ENCODE assay signal across 8 cellular contexts in genomic region chr5:16616536-16617271, GRCh38. TPM values are rescaled to one million over a fixed set of nuclear protein-coding genes. Genes with fewer than 3 reads are reported as not detected.
DNase-seq lines count a peak whose midpoint lies in the region; TF ChIP-seq lines count a peak whose summit lies in the region.

RETREG1 (minus strand) TSS chr5:16616997; CDS start chr5:16616971, 26 bp downstream.

- no peak within 1 kb of the TSS for H3K27ac ChIP-seq in mesenchymal stem cell (ENCODE audit: low read length, poor library complexity, severe bottlenecking)

- WGBS in mesenchymal stem cell = under 1% methylated on average over 48 of the region's 86 CpGs

- no peak within 1 kb of the TSS for H2BK120ac ChIP-seq in mesenchymal stem cell (ENCODE audit: low read depth, low read length)

- no peak within 1 kb of the TSS for H2BK5ac ChIP-seq in mesenchymal stem cell (ENCODE audit: low read depth, low read length, poor library complexity, severe bottlenecking)

- H3K23ac ChIP-seq in mesenchymal stem cell (ENCODE audit: low read length in 2 of 2) = peak within 1 kb of the TSS in 1 of 2 experiments; percentile 83

- no peaks in the 10 kb centered on the region for H3K36me3 ChIP-seq in mesenchymal stem cell (ENCODE audit: control insufficient read depth in 1 of 2, insufficient read depth in 2 of 2, low read depth in 1 of 2, low read length in 2 of 2)

- H2BK15ac ChIP-seq in mesenchymal stem cell (ENCODE audit: low read depth, poor library complexity, severe bottlenecking) = no peak within 1 kb of the TSS

- no peak within 1 kb of the TSS for H3K4ac ChIP-seq in mesenchymal stem cell (ENCODE audit: low read depth in 1 of 2, low read length in 2 of 2)

- no peak within 1 kb of the TSS for H2BK12ac ChIP-seq in mesenchymal stem cell (ENCODE audit: low read length in 2 of 2)

- no peak within 1 kb of the TSS for H3K18ac ChIP-seq in mesenchymal stem cell (ENCODE audit: low read depth in 1 of 2, low read length in 2 of 2)

- DNase-seq in GM12864 (ENCODE audit: low read depth) (no peak), HCEC 1CT (peak; percentile 9), NCI-H1105 (lab: John Stamatoyannopoulos, UW) (peak; percentile 49), ecto neural progenitor cell (ENCODE audit: low spot score) (peak; percentile 80), mesenchymal stem cell (peak; percentile 5), dedifferentiated amniotic fluid mesenchymal stem cell (ENCODE audit: extremely low spot score) (no peak)
- peak; percentile 76 to 81 for DNase-seq in activated CD4-positive, alpha-beta T cell treated with anti-CD3 and anti-CD28 coated beads, Interleukin-2, amount 50 U/mL, for 48 hours
- peak; percentile 79 for DNase-seq in stimulated activated CD8-positive, alpha-beta memory T cell treated with anti-CD3 and anti-CD28 coated beads, Interleukin-12 subunit alpha, Interleukin-12 subunit beta, amount 100 ng/mL, for 4 hours (ENCODE audit: low read depth)

- peaks cover 21% of the 10 kb centered on the region for H3K4me1 ChIP-seq in mesenchymal stem cell (ENCODE audit: control insufficient read depth, insufficient read depth, low read depth, low read length)

- no peak within 1 kb of the TSS for H4K8ac ChIP-seq in mesenchymal stem cell (ENCODE audit: low read length)

- no peak within 1 kb of the TSS for H4K91ac ChIP-seq in mesenchymal stem cell (ENCODE audit: low read length)

- no peaks in the 10 kb centered on the region for H3K79me1 ChIP-seq in mesenchymal stem cell (replicated peaks; ENCODE audit: low read length, poor library complexity, severe bottlenecking)

- H3K9ac ChIP-seq in mesenchymal stem cell (ENCODE audit: low read length) = peak within 1 kb of the TSS; percentile 81

- H3K4me2 ChIP-seq in mesenchymal stem cell (ENCODE audit: low read length, poor library complexity, severe bottlenecking) = peak within 1 kb of the TSS; percentile 99

- no peaks in the 10 kb centered on the region for H3K9me3 ChIP-seq in mesenchymal stem cell (ENCODE audit: control insufficient read depth, low read length)

- peaks cover 37 to 49% of the 10 kb centered on the region in 2 experiments for H3K27me3 ChIP-seq in mesenchymal stem cell (ENCODE audit: control insufficient read depth in 1 of 2, insufficient read depth in 1 of 2, low read length in 2 of 2)

- peak within 1 kb of the TSS; percentile 58 for H3K4me3 ChIP-seq in GM12864 (ENCODE audit: low read depth, low read length)
- H3K4me3 ChIP-seq in mesenchymal stem cell (ENCODE audit: insufficient read depth in 1 of 2, low read depth in 1 of 2, low read length in 2 of 2) = peak within 1 kb of the TSS; percentile 73 to 84

- peak within 1 kb of the TSS in 1 of 2 experiments; percentile 22 for H3K14ac ChIP-seq in mesenchymal stem cell (ENCODE audit: low read length in 2 of 2)

- peak within 1 kb of the TSS; percentile 88 for H2AFZ ChIP-seq in mesenchymal stem cell (ENCODE audit: low read depth, low read length)

- H2AK5ac ChIP-seq in mesenchymal stem cell (ENCODE audit: low read length, severe bottlenecking) = no peak within 1 kb of the TSS

- TF ChIP-seq CTCF in GM12864 (IDR thresholded peaks at IDR 0.05; ENCODE audit: low read depth, low read length, missing control alignments) = no peak

RNA-seq across cellular contexts. Expression of gene RETREG1, which starts in this region (rescaled TPM):
- polyA plus RNA-seq in mesenchymal stem cell (2013, experiment 1 of 2) = 0.04 TPM
- 0.12 TPM for polyA plus RNA-seq in mesenchymal stem cell (2013, experiment 2 of 2)

Comparison
In these comparisons a context has a peak if more than half of its experiments do, and no peak if none do; other contexts are left out.
1. DNase-seq: peak in HCEC 1CT (single experiment), NCI-H1105 (single experiment), activated CD4-positive, alpha-beta T cell treated with anti-CD3 and anti-CD28 coated beads, Interleukin-2, amount 50 U/mL, for 48 hours (2 of 2), ecto neural progenitor cell (single experiment), mesenchymal stem cell (single experiment) and stimulated activated CD8-positive, alpha-beta memory T cell treated with anti-CD3 and anti-CD28 coated beads, Interleukin-12 subunit alpha, Interleukin-12 subunit beta, amount 100 ng/mL, for 4 hours (single experiment); none in GM12864 (single experiment) and dedifferentiated amniotic fluid mesenchymal stem cell (single experiment).